Comparison of ENCODE assay signal across 2 cellular contexts in the genomic region with DNA sequence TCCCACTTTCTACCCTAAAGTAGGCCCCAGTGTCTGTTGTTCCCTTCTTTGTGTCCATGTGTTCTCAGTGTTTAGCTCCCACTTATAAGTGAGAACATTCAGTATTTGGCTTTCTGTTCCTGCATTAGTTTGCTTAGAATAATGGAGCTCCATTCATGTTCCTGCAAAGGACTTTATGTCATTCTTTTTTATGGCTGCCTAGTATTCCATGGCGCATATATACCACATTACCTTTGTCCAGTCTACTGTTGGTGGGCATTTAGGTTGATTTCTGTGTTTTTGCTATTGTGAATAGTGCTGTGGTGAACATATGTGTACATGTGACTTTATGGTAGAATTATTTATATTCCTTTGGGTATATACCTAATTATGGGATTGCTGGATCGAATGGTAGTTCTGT.
TF ChIP-seq lines count a peak whose summit lies in the region.

No MANE protein-coding gene starts in this region.

TF ChIP-seq in HEK293, 187 proteins besides CTCF, POLR2A, EP300 and RAD21:
- TF ChIP-seq ZNF146 (tag by site-specific recombination; IDR thresholded peaks at IDR 0.05) (peak; percentile 61), ZNF48 (tag by site-specific recombination; IDR thresholded peaks at IDR 0.05) (no peak), FEZF1 (tag by site-specific recombination; IDR thresholded peaks at IDR 0.05) (no peak)
- TF ChIP-seq, protein P1, sequence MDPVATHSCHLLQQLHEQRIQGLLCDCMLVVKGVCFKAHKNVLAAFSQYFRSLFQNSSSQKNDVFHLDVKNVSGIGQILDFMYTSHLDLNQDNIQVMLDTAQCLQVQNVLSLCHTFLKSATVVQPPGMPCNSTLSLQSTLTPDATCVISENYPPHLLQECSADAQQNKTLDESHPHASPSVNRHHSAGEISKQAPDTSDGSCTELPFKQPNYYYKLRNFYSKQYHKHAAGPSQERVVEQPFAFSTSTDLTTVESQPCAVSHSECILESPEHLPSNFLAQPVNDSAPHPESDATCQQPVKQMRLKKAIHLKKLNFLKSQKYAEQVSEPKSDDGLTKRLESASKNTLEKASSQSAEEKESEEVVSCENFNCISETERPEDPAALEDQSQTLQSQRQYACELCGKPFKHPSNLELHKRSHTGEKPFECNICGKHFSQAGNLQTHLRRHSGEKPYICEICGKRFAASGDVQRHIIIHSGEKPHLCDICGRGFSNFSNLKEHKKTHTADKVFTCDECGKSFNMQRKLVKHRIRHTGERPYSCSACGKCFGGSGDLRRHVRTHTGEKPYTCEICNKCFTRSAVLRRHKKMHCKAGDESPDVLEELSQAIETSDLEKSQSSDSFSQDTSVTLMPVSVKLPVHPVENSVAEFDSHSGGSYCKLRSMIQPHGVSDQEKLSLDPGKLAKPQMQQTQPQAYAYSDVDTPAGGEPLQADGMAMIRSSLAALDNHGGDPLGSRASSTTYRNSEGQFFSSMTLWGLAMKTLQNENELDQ (tag by site-specific recombination; IDR thresholded peaks at IDR 0.05; ENCODE audit: low read depth), result no peak
- TF ChIP-seq, protein P2, sequence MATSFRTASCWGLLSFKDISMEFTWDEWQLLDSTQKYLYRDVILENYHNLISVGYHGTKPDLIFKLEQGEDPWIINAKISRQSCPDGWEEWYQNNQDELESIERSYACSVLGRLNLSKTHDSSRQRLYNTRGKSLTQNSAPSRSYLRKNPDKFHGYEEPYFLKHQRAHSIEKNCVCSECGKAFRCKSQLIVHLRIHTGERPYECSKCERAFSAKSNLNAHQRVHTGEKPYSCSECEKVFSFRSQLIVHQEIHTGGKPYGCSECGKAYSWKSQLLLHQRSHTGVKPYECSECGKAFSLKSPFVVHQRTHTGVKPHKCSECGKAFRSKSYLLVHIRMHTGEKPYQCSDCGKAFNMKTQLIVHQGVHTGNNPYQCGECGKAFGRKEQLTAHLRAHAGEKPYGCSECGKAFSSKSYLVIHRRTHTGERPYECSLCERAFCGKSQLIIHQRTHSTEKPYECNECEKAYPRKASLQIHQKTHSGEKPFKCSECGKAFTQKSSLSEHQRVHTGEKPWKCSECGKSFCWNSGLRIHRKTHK (tag by site-specific recombination; IDR thresholded peaks at IDR 0.05), result no peak
TF ChIP-seq in HEK293: peak in this region for 1.

TF ChIP-seq in K562, 482 proteins besides CTCF, POLR2A, EP300 and RAD21:
- TF ChIP-seq, protein P3, sequence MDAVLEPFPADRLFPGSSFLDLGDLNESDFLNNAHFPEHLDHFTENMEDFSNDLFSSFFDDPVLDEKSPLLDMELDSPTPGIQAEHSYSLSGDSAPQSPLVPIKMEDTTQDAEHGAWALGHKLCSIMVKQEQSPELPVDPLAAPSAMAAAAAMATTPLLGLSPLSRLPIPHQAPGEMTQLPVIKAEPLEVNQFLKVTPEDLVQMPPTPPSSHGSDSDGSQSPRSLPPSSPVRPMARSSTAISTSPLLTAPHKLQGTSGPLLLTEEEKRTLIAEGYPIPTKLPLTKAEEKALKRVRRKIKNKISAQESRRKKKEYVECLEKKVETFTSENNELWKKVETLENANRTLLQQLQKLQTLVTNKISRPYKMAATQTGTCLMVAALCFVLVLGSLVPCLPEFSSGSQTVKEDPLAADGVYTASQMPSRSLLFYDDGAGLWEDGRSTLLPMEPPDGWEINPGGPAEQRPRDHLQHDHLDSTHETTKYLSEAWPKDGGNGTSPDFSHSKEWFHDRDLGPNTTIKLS (IDR thresholded peaks at IDR 0.05; ENCODE audit: borderline replicate concordance, low read depth), result no peak
- TF ChIP-seq EGR1 (conservative IDR thresholded peaks at IDR 0.05), result no peak
- peak; percentile 62 for TF ChIP-seq ZNF146 (CRISPR knock-in tag; IDR thresholded peaks at IDR 0.05; ENCODE audit: unreplicated experiment)
- TF ChIP-seq, protein P4, sequence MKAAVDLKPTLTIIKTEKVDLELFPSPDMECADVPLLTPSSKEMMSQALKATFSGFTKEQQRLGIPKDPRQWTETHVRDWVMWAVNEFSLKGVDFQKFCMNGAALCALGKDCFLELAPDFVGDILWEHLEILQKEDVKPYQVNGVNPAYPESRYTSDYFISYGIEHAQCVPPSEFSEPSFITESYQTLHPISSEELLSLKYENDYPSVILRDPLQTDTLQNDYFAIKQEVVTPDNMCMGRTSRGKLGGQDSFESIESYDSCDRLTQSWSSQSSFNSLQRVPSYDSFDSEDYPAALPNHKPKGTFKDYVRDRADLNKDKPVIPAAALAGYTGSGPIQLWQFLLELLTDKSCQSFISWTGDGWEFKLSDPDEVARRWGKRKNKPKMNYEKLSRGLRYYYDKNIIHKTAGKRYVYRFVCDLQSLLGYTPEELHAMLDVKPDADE (conservative IDR thresholded peaks at IDR 0.05; ENCODE audit: control insufficient read depth, low read depth, low read length), result no peak
- TF ChIP-seq GABPB2 (CRISPR knock-in tag; conservative IDR thresholded peaks at IDR 0.05), result no peak
- no peak for TF ChIP-seq CBFA2T2 (conservative IDR thresholded peaks at IDR 0.05)
TF ChIP-seq in K562: peak in this region for 1.
